ENCODE assay signal across 4 cellular contexts in genomic region chr9:100396769-100397168, GRCh38.
TF ChIP-seq lines count a peak whose summit lies in the region.

No MANE protein-coding gene starts in this region.

TF ChIP-seq in HepG2, 621 proteins besides CTCF, POLR2A, EP300 and RAD21:
- TF ChIP-seq MAFK (conservative IDR thresholded peaks at IDR 0.05 in 1 of 2, IDR thresholded peaks at IDR 0.05 in 1 of 2; ENCODE audit: low read length in 2 of 2) = peak; percentile 28 to 76; a peak in 2 of 4 replicates
- no peak for TF ChIP-seq ELK4 (CRISPR knock-in tag; IDR thresholded peaks at IDR 0.05; ENCODE audit: borderline replicate concordance)
- no peak for TF ChIP-seq SMARCC2 (IDR thresholded peaks at IDR 0.05)
- peak; percentile 31; the same call in 1 of the 2 replicates for TF ChIP-seq MAFF (IDR thresholded peaks at IDR 0.05; ENCODE audit: low read depth, low read length)

TF ChIP-seq in A549, 52 proteins besides CTCF, POLR2A, EP300 and RAD21:
- TF ChIP-seq PBX3 (IDR thresholded peaks at IDR 0.05) (no peak), MAFK (IDR thresholded peaks at IDR 0.05; ENCODE audit: partially characterized antibody) (peak; percentile 6)

TF ChIP-seq in IMR-90, 13 proteins besides CTCF, POLR2A, EP300 and RAD21:
- TF ChIP-seq RFX5 (IDR thresholded peaks at IDR 0.05; ENCODE audit: low read depth, low read length) = no peak
- peak; percentile 69 for TF ChIP-seq MAFK (IDR thresholded peaks at IDR 0.05; ENCODE audit: low read depth, low read length)

TF ChIP-seq in K562, 482 proteins besides CTCF, POLR2A, EP300 and RAD21:
- TF ChIP-seq U2AF1 (optimal IDR thresholded peaks at IDR 0.05; ENCODE audit: low read depth, low read length) (no peak), C11orf30 (IDR thresholded peaks at IDR 0.05; ENCODE audit: low read depth) (peak; percentile 40), HMBOX1 (IDR thresholded peaks at IDR 0.05) (no peak), ETV6 (IDR thresholded peaks at IDR 0.05; ENCODE audit: borderline replicate concordance in 1 of 2, low read depth in 2 of 2, low read length in 1 of 2) (no peak), ETV6 (CRISPR knock-in tag; IDR thresholded peaks at IDR 0.05; ENCODE audit: borderline replicate concordance) (no peak), ZNF316 (IDR thresholded peaks at IDR 0.05) (peak; percentile 69), ZNF76 (CRISPR knock-in tag; IDR thresholded peaks at IDR 0.05; ENCODE audit: borderline replicate concordance) (no peak), MAFK (IDR thresholded peaks at IDR 0.05; ENCODE audit: low read length) (peak; percentile 18; the same call in 1 of the 2 replicates), POLR3A (IDR thresholded peaks at IDR 0.05; ENCODE audit: borderline replicate concordance, extremely low read depth, insufficient read depth, insufficient read length) (no peak)
